Comparison of ENCODE assay signal across 19 cellular contexts in genomic region chr5:105167092-105167491, GRCh38.
A peak's percentile ranks its signal among the peaks of the same experiment; 100 is the strongest.
DNase-seq lines count a peak whose midpoint lies in the region; ATAC-seq and TF ChIP-seq lines count a peak whose summit lies in the region.
"Had no signal": no experiment of that assay in that cellular context is flagged by ENCODE, and none has a peak within 500 bp of the region (broad histone marks: within the 10 kb centered on the region; RNA-seq: fewer than 3 reads in every experiment).

No MANE protein-coding gene starts in this region.

- no peak overlapping the region for H3K9ac ChIP-seq in mesendoderm (ENCODE audit: low read length)
- H3K9ac ChIP-seq: BLaER1, KMS-11 had no signal

- TF ChIP-seq POLR2A in heart left ventricle (IDR thresholded peaks at IDR 0.05): no peak

- H3K27ac Mint-ChIP-seq in WTC11: peak overlapping the region; percentile 70; the same call in 1 of the 2 replicates
- H3K27ac Mint-ChIP-seq: CD14-positive monocyte; CD8-positive, alpha-beta T cell had no signal

- no peak overlapping the region for H3K18ac ChIP-seq in mesendoderm (ENCODE audit: low read length)

- intact Hi-C loops in heart left ventricle (cut with DNase I): no loop called here

- H3K9me3 Mint-ChIP-seq in WTC11: peaks cover 24% of the 10 kb centered on the region

- WGBS in mesendoderm (ENCODE audit: extremely low coverage, insufficient coverage, low lambda C conversion rate): no CpG with 5 or more reads among the region's 3 CpGs
- 92 to 94% (median 93%) methylated on average over 3 of the region's 3 CpGs for WGBS in heart left ventricle, 4 donors

- POLR2A ChIA-PET in WTC11 (lab: Charles Lee): no interaction called here

- peak; percentile 65 for ATAC-seq in WTC11
- ATAC-seq in HG02571 (IDR thresholded peaks at IDR 0.05; ENCODE audit: unreplicated experiment): no peak
- ATAC-seq in HG02759 (IDR thresholded peaks at IDR 0.05; ENCODE audit: unreplicated experiment): no peak
- no peak for ATAC-seq in heart left ventricle
- ATAC-seq: CD8-positive, alpha-beta T cell had no signal

- H2AK5ac ChIP-seq in mesendoderm (ENCODE audit: low read length): no peak overlapping the region

- no peak overlapping the region for H3K56ac ChIP-seq in mesendoderm (ENCODE audit: low read length)

- no peak overlapping the region for H2BK120ac ChIP-seq in mesendoderm (ENCODE audit: low read depth, low read length)

- H4K5ac ChIP-seq in mesendoderm (ENCODE audit: low read length): no peak overlapping the region

- H3K4me3 Mint-ChIP-seq in WTC11: no peak overlapping the region
- H3K4me3 Mint-ChIP-seq: CD14-positive monocyte; CD8-positive, alpha-beta T cell; H9 had no signal

- no peak overlapping the region for H3K23ac ChIP-seq in mesendoderm (ENCODE audit: low read length)

- H3K27me3 ChIP-seq in mesendoderm (ENCODE audit: insufficient read depth, low read length, poor library complexity) (no peaks in the 10 kb centered on the region), heart left ventricle (no peaks in the 10 kb centered on the region)
- H3K27me3 ChIP-seq: BLaER1 had no signal

- CTCF ChIA-PET in WTC11 (lab: Charles Lee): no interaction called here

- H2BK5ac ChIP-seq in mesendoderm (ENCODE audit: low read length): no peak overlapping the region

- H3K4me1 Mint-ChIP-seq in WTC11: peaks cover 33% of the 10 kb centered on the region
- H3K4me1 Mint-ChIP-seq: CD14-positive monocyte had no signal

- H2BK15ac ChIP-seq in mesendoderm (replicated peaks; ENCODE audit: low read depth): no peak overlapping the region

- no peaks in the 10 kb centered on the region for H3K4me1 ChIP-seq in mesendoderm (ENCODE audit: control insufficient read depth, low read depth, low read length)
- H3K4me1 ChIP-seq in heart left ventricle: no peaks in the 10 kb centered on the region
- H3K4me1 ChIP-seq: BLaER1 had no signal

- peak; percentile 23 for DNase-seq in NCI-H748 (lab: John Stamatoyannopoulos, UW; ENCODE audit: unreplicated experiment)
- no peak for DNase-seq in NCI-H748 treated with DMSO at 0.1 percent for 48 hours (lab: John Stamatoyannopoulos, UW)
- no peak for DNase-seq in WTC11 (ENCODE audit: low spot score)
- DNase-seq in mesendoderm: peak; percentile 7
- DNase-seq in heart left ventricle: no peak
- DNase-seq: 8988T; CD8-positive, alpha-beta T cell; COR-L47; DMS 273 treated with DMSO at 0.1 percent for 48 hours; DMS79; GF-D8; GOT3; H9 had no signal

- H3K27ac ChIP-seq in mesendoderm (ENCODE audit: low read depth, low read length): no peak overlapping the region
- H3K27ac ChIP-seq in heart left ventricle: no peak overlapping the region
- H3K27ac ChIP-seq: BLaER1, HL-60, KMS-11 had no signal

- H3K4me3 ChIP-seq in mesendoderm (ENCODE audit: low read length) (no peak overlapping the region), heart left ventricle (no peak overlapping the region)
- H3K4me3 ChIP-seq: BLaER1 had no signal

- peaks cover 9% of the 10 kb centered on the region for H3K36me3 Mint-ChIP-seq in WTC11
- H3K36me3 Mint-ChIP-seq: CD14-positive monocyte; CD8-positive, alpha-beta T cell had no signal

- H4K8ac ChIP-seq in mesendoderm (ENCODE audit: low read depth, low read length): no peak overlapping the region

- H3K4me2 ChIP-seq in mesendoderm (ENCODE audit: low read length): no peak overlapping the region
- H3K4me2 ChIP-seq: BLaER1, KMS-11 had no signal

- H3K4ac ChIP-seq in mesendoderm (ENCODE audit: low read depth, low read length): no peak overlapping the region

- H3K36me3 ChIP-seq in mesendoderm (ENCODE audit: control insufficient read depth, insufficient read depth, low read length) (no peaks in the 10 kb centered on the region), heart left ventricle (no peaks in the 10 kb centered on the region)
- H3K36me3 ChIP-seq: BLaER1 had no signal

- no peak for TF ChIP-seq CTCF in WTC11 (IDR thresholded peaks at IDR 0.05)
- TF ChIP-seq CTCF in heart left ventricle (IDR thresholded peaks at IDR 0.05): no peak

- H3K9me3 ChIP-seq in heart left ventricle: peaks cover 0 to 11% (median 0%) of the 10 kb centered on the region in 12 donors
- H3K9me3 ChIP-seq: BLaER1 had no signal

- no peaks in the 10 kb centered on the region for H3K27me3 Mint-ChIP-seq in WTC11 (ENCODE audit: low read depth)

- H3K79me2 ChIP-seq in mesendoderm (ENCODE audit: control insufficient read depth, insufficient read depth, low read length): no peaks in the 10 kb centered on the region

- H3K79me1 ChIP-seq in mesendoderm (ENCODE audit: low read length): no peaks in the 10 kb centered on the region

TF ChIP-seq in WTC11, 78 proteins besides CTCF, POLR2A, EP300 and RAD21:
- no peak for TF ChIP-seq CBFB (CRISPR knock-in tag; IDR thresholded peaks at IDR 0.05; ENCODE audit: low read depth)
- TF ChIP-seq FOXP1 (CRISPR knock-in tag; IDR thresholded peaks at IDR 0.05; ENCODE audit: borderline replicate concordance): no peak
- no peak for TF ChIP-seq RELA (CRISPR knock-in tag; IDR thresholded peaks at IDR 0.05; ENCODE audit: borderline replicate concordance)
- TF ChIP-seq, protein P1, sequence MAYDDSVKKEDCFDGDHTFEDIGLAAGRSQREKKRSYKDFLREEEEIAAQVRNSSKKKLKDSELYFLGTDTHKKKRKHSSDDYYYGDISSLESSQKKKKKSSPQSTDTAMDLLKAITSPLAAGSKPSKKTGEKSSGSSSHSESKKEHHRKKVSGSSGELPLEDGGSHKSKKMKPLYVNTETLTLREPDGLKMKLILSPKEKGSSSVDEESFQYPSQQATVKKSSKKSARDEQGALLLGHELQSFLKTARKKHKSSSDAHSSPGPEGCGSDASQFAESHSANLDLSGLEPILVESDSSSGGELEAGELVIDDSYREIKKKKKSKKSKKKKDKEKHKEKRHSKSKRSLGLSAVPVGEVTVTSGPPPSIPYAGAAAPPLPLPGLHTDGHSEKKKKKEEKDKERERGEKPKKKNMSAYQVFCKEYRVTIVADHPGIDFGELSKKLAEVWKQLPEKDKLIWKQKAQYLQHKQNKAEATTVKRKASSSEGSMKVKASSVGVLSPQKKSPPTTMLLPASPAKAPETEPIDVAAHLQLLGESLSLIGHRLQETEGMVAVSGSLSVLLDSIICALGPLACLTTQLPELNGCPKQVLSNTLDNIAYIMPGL (CRISPR knock-in tag; IDR thresholded peaks at IDR 0.05): no peak
- TF ChIP-seq NR2C2 (CRISPR knock-in tag; IDR thresholded peaks at IDR 0.05): no peak
- no peak for TF ChIP-seq SMAD4 (CRISPR knock-in tag; IDR thresholded peaks at IDR 0.05)
- no peak for TF ChIP-seq ATF3 (CRISPR knock-in tag; conservative IDR thresholded peaks at IDR 0.05)

Comparison
In these comparisons a context has a peak if more than half of its experiments do, and no peak if none do; other contexts are left out.
1. DNase-seq: peak in NCI-H748 (single experiment) and mesendoderm (single experiment); none in NCI-H748 treated with DMSO at 0.1 percent for 48 hours (single experiment), WTC11 (single experiment) and heart left ventricle (0 of 5).